Comparison of ENCODE assay signal across 18 cellular contexts in genomic region chrX:69150294-69150960, GRCh38. TPM values are rescaled to one million over a fixed set of nuclear protein-coding genes. Genes with fewer than 3 reads are reported as not detected.
DNase-seq lines count a peak whose midpoint lies in the region; ATAC-seq, FAIRE-seq and TF ChIP-seq lines count a peak whose summit lies in the region.
"Had no signal": no experiment of that assay in that cellular context is flagged by ENCODE, and none has a peak within 500 bp of the region (broad histone marks: within the 10 kb centered on the region; RNA-seq: fewer than 3 reads in every experiment).

No MANE protein-coding gene starts in this region.

- peak; percentile 30 for DNase-seq in HepG2 (ENCODE audit: low spot score)
- no peak for DNase-seq in right lobe of liver
- peak; percentile 79 for DNase-seq in mammary epithelial cell
- DNase-seq in keratinocyte (ENCODE audit: low read depth, low spot score): peak; percentile 71
- DNase-seq in activated T-cell treated with anti-CD3 and anti-CD28 coated beads, Interleukin-2, amount 50 U/mL, for 1 hour: no peak
- DNase-seq in NOMO-1 treated with dmso at 0.1 percent for 144 hours (lab: John Stamatoyannopoulos, UW; ENCODE audit: unreplicated experiment): no peak
- DNase-seq in HUDEP-2 (lab: John Stamatoyannopoulos, UW; ENCODE audit: unreplicated experiment in 76 of 76): no peak
- no peak for DNase-seq in dermis blood vessel endothelial cell
- DNase-seq: activated CD4-positive, alpha-beta T cell treated with anti-CD3 and anti-CD28 coated beads, Interleukin-2, amount 50 U/mL, for 1 hour; heart left ventricle; KG1; left colon; NCI-H1417 treated with DMSO at 0.1 percent for 48 hours; posterior cingulate gyrus; stimulated activated CD4-positive, alpha-beta T cell treated with anti-CD3 and anti-CD28 coated beads, Interleukin-12 subunit alpha, Interleukin-12 subunit beta, amount 100 ng/mL, for 4 hours had no signal

- H3K4me2 ChIP-seq in HepG2 (ENCODE audit: low read depth, low read length) (no peak overlapping the region), mammary epithelial cell (ENCODE audit: insufficient read depth, low read depth, low read length) (peak overlapping the region; percentile 6), keratinocyte (ENCODE audit: control insufficient read depth, extremely low read depth, insufficient read depth, low read depth, low read length) (peak overlapping the region; percentile 33)

- BruUV-seq in HepG2 (replicated peaks; lab: Mats Ljungman, UMichigan) (no TSS peak), mammary epithelial cell (replicated peaks; lab: Mats Ljungman, UMichigan) (no TSS peak)

- FAIRE-seq in HepG2 (lab: Jason Lieb, UNC): no peak
- FAIRE-seq in keratinocyte (lab: Jason Lieb, UNC): peak; percentile 77
- FAIRE-seq: H54, TTC549 had no signal

- in situ Hi-C loops in HepG2 (cut with HindIII; ENCODE audit: extremely low pct_ligation_motif_present, low pct_unique_long_range_greater_than_20kb): no loop called here
- in situ Hi-C loops in mammary epithelial cell (cut with MboI; ENCODE audit: low sequenced_read_pairs in 2 of 2): no loop called here

- no peak overlapping the region for H3K4me3 ChIP-seq in HepG2 (replicated peaks in 1 of 3; ENCODE audit: insufficient read depth in 1 of 3, low read depth in 2 of 3, low read length in 3 of 3)
- H3K4me3 ChIP-seq in right lobe of liver: no peak overlapping the region
- no peak overlapping the region for H3K4me3 ChIP-seq in mammary epithelial cell (replicated peaks in 1 of 3; ENCODE audit: insufficient read depth in 1 of 3, low read depth in 2 of 3, low read length in 3 of 3)
- H3K4me3 ChIP-seq in keratinocyte (ENCODE audit: control insufficient read depth in 2 of 3, extremely low read depth in 1 of 3, insufficient read depth in 2 of 3, low read depth in 1 of 3, low read length in 3 of 3): no peak overlapping the region
- H3K4me3 ChIP-seq: heart left ventricle, SK-N-MC had no signal

- H3K27ac ChIP-seq in HepG2 (ENCODE audit: extremely low read length, insufficient read depth, low read length) (no peak overlapping the region), right lobe of liver (no peak overlapping the region), mammary epithelial cell (ENCODE audit: insufficient read depth, low read depth, low read length) (peak overlapping the region; percentile 80), keratinocyte (ENCODE audit: control insufficient read depth, insufficient read depth, low read length) (peak overlapping the region; percentile 94)
- H3K27ac ChIP-seq: heart left ventricle, SK-N-MC had no signal

- ATAC-seq in HepG2 (no peak; the same call in 2 of the 3 replicates), right lobe of liver (no peak)
- ATAC-seq: left colon had no signal

- 23% methylated on average over 8 of the region's 11 CpGs for WGBS in HepG2 (ENCODE audit: low lambda C conversion rate)
- 65% methylated on average over 9 of the region's 11 CpGs for WGBS in right lobe of liver (ENCODE audit: insufficient coverage, low coverage, low lambda C conversion rate, missing lambda C conversion rate)
- 51% methylated on average over 5 of the region's 11 CpGs for WGBS in mammary epithelial cell (ENCODE audit: low coverage, missing lambda C conversion rate)

- H3K4me1 ChIP-seq in HepG2 (ENCODE audit: insufficient read depth, low read length) (no peaks in the 10 kb centered on the region), right lobe of liver (no peaks in the 10 kb centered on the region), mammary epithelial cell (ENCODE audit: insufficient read depth, low read length) (peaks cover 21% of the 10 kb centered on the region), keratinocyte (ENCODE audit: control insufficient read depth, extremely low read depth, insufficient read depth, low read length) (peaks cover 16% of the 10 kb centered on the region)
- H3K4me1 ChIP-seq: heart left ventricle had no signal

- H2AFZ ChIP-seq in HepG2 (ENCODE audit: low read length) (no peak overlapping the region), mammary epithelial cell (ENCODE audit: low read depth, low read length) (peak overlapping the region; percentile 74), keratinocyte (ENCODE audit: control insufficient read depth, low read length) (peak overlapping the region; percentile 30)

- no peaks in the 10 kb centered on the region for H3K79me2 ChIP-seq in HepG2 (ENCODE audit: insufficient read depth, low read length)
- H3K79me2 ChIP-seq in mammary epithelial cell (ENCODE audit: insufficient read depth, low read length): no peaks in the 10 kb centered on the region
- H3K79me2 ChIP-seq in keratinocyte (ENCODE audit: control insufficient read depth, insufficient read depth, low read length): no peaks in the 10 kb centered on the region

- intact Hi-C loops in HepG2 (cut with micrococcal nuclease; ENCODE audit: unreplicated experiment) (no loop called here), right lobe of liver (cut with DNase I) (no loop called here), mammary epithelial cell (cut with micrococcal nuclease) (loop anchor here (2.0 to 5.0 kb wide), 2 partner anchors 122 to 323 kb away; partner anchors contain the start of gene EFNB1)

- TF ChIP-seq CTCF in HepG2 (CRISPR knock-in tag; IDR thresholded peaks at IDR 0.05): no peak
- no peak for TF ChIP-seq CTCF in right lobe of liver (IDR thresholded peaks at IDR 0.05)
- TF ChIP-seq CTCF in mammary epithelial cell (conservative IDR thresholded peaks at IDR 0.05 in 1 of 2, IDR thresholded peaks at IDR 0.05 in 1 of 2; ENCODE audit: extremely low read depth in 1 of 2, insufficient read depth in 1 of 2, low read depth in 1 of 2, low read length in 2 of 2): no peak
- TF ChIP-seq CTCF in keratinocyte (optimal IDR thresholded peaks at IDR 0.05 in 1 of 3, IDR thresholded peaks at IDR 0.05 in 1 of 3, conservative IDR thresholded peaks at IDR 0.05 in 1 of 3; ENCODE audit: extremely low read depth in 1 of 3, insufficient read depth in 2 of 3, low read length in 3 of 3): no peak

- no peaks in the 10 kb centered on the region for H3K9me1 ChIP-seq in keratinocyte (ENCODE audit: control insufficient read depth, extremely low read depth, insufficient read depth, low read length)

- H3K9ac ChIP-seq in HepG2 (ENCODE audit: insufficient read depth, low read depth, low read length) (no peak overlapping the region), mammary epithelial cell (ENCODE audit: insufficient read depth, low read length) (peak overlapping the region; percentile 15), keratinocyte (ENCODE audit: control insufficient read depth, extremely low read depth, insufficient read depth, low read length) (peak overlapping the region; percentile 73)

- TF ChIP-seq RAD21 in HepG2 (CRISPR knock-in tag; IDR thresholded peaks at IDR 0.05): no peak

- TF ChIP-seq POLR2A in HepG2 (IDR thresholded peaks at IDR 0.05; ENCODE audit: insufficient read depth in 1 of 2, low read depth in 2 of 2, low read length in 2 of 2): no peak
- no peak for TF ChIP-seq POLR2A in right lobe of liver (IDR thresholded peaks at IDR 0.05)

- H3K27me3 ChIP-seq in HepG2 (ENCODE audit: control insufficient read depth in 1 of 2, insufficient read depth in 2 of 2, low read length in 2 of 2) (no peaks in the 10 kb centered on the region), right lobe of liver (no peaks in the 10 kb centered on the region), mammary epithelial cell (ENCODE audit: insufficient read depth, low read length) (no peaks in the 10 kb centered on the region), keratinocyte (ENCODE audit: control insufficient read depth, extremely low read depth, insufficient read depth, low read length) (no peaks in the 10 kb centered on the region)

- H3K9me3 ChIP-seq in HepG2 (ENCODE audit: low read length) (no peaks in the 10 kb centered on the region), right lobe of liver (no peaks in the 10 kb centered on the region), mammary epithelial cell (replicated peaks; ENCODE audit: insufficient read depth, low read length) (peaks cover 5% of the 10 kb centered on the region), keratinocyte (ENCODE audit: control insufficient read depth, low read depth, low read length) (no peaks in the 10 kb centered on the region)
- H3K9me3 ChIP-seq: heart left ventricle had no signal

- H3K36me3 ChIP-seq in HepG2 (replicated peaks in 1 of 2; ENCODE audit: control insufficient read depth in 1 of 2, insufficient read depth in 2 of 2, low read length in 2 of 2) (no peaks in the 10 kb centered on the region), right lobe of liver (no peaks in the 10 kb centered on the region), mammary epithelial cell (ENCODE audit: insufficient read depth, low read length) (no peaks in the 10 kb centered on the region), keratinocyte (ENCODE audit: control insufficient read depth in 2 of 2, extremely low read depth in 1 of 2, insufficient read depth in 2 of 2, low read length in 2 of 2) (no peaks in the 10 kb centered on the region)
- H3K36me3 ChIP-seq: heart left ventricle had no signal

- dilution Hi-C loops in mammary epithelial cell (cut with HindIII; ENCODE audit: low sequenced_read_pairs) (loop anchor here (5.0 kb wide), 1 partner anchor 72 kb away; no protein-coding TSS in a partner anchor), keratinocyte (cut with MboI; ENCODE audit: extremely low pct_ligation_motif_present, low sequenced_read_pairs) (no loop called here)

- TF ChIP-seq EP300 in HepG2 (IDR thresholded peaks at IDR 0.05; ENCODE audit: low read depth in 2 of 2, low read length in 2 of 2): no peak
- no peak for TF ChIP-seq EP300 in HepG2 (CRISPR knock-in tag; IDR thresholded peaks at IDR 0.05; ENCODE audit: borderline replicate concordance)

- POLR2A ChIA-PET in HepG2 (lab: Yijun Ruan, JAX): no interaction called here

- H4K20me1 ChIP-seq in HepG2 (ENCODE audit: insufficient read depth, low read length) (no peaks in the 10 kb centered on the region), mammary epithelial cell (ENCODE audit: insufficient read depth, low read length) (no peaks in the 10 kb centered on the region), keratinocyte (ENCODE audit: control insufficient read depth, extremely low read depth, insufficient read depth, low read length) (no peaks in the 10 kb centered on the region)

- CTCF ChIA-PET in HepG2 (lab: Yijun Ruan, JAX; ENCODE audit: low intra/inter-chr PET ratio, low total read pairs) (no interaction called here), mammary epithelial cell (lab: Charles Lee; ENCODE audit: low non-redundant PET) (no interaction called here)

RNA-seq across cellular contexts. Expression of gene PJA1, which starts 14.8 kb away (rescaled TPM):
- total RNA-seq in HepG2 (2016; rRNA removed; fragmentation: Illumina TruSeq; extraction: Trizol) (9.6 and 12.3 TPM in 2 replicates), right lobe of liver (10 to 100 TPM in 1 of 6 experiments, 1 to 10 TPM in 5; 3.9 to 10.4 (median 6.7) TPM), mammary epithelial cell (10 to 100 TPM; 21.2 to 32.9 TPM), dermis blood vessel endothelial cell (18.0 and 21.1 TPM in 2 replicates)
- 1.0 and 1.2 TPM in 2 replicates for total RNA-seq in HepG2 (2016; cell fraction: cytosol; rRNA removed; fragmentation: Illumina TruSeq; extraction: Trizol; ENCODE audit: low read depth)
- 10.5 and 12.4 TPM in 2 replicates for total RNA-seq in HepG2 (2016; cell fraction: insoluble cytoplasmic fraction; rRNA removed; fragmentation: Illumina TruSeq; extraction: Trizol)
- total RNA-seq in HepG2 (2016; cell fraction: membrane; rRNA removed; fragmentation: Illumina TruSeq; extraction: Trizol): 2.5 and 3.0 TPM in 2 replicates
- 4.6 and 5.0 TPM in 2 replicates for total RNA-seq in HepG2 (2016; cell fraction: nucleus; rRNA removed; fragmentation: Illumina TruSeq; extraction: Trizol)
- polyA plus RNA-seq in HepG2 (2011; rRNA removed) (3.6 TPM in 2 replicates), mammary epithelial cell (17.0 TPM), keratinocyte (13.9 to 24.4 TPM (median 19.2 TPM) in 3 replicates)
- polyA plus RNA-seq in HepG2 (2011; cell fraction: cytosol; rRNA removed): 4.5 and 4.9 TPM in 2 replicates
- polyA plus RNA-seq in HepG2 (2011; cell fraction: nucleus; rRNA removed): 3.2 and 3.7 TPM in 2 replicates
- 8.8 and 10.8 TPM in 2 replicates for polyA plus RNA-seq in HepG2 (2012)
- 0.54 and 0.96 TPM in 2 replicates for polyA plus RNA-seq in HepG2 (2016; cell fraction: cytosol; fragmentation: Illumina TruSeq; extraction: Trizol; ENCODE audit: low read depth)
- 11.3 and 12.0 TPM in 2 replicates for polyA plus RNA-seq in HepG2 (2016; cell fraction: insoluble cytoplasmic fraction; fragmentation: Illumina TruSeq; extraction: Trizol; ENCODE audit: low read depth)
- polyA plus RNA-seq in HepG2 (2016; cell fraction: membrane; fragmentation: Illumina TruSeq; extraction: Trizol; ENCODE audit: low read depth): 1.1 and 2.4 TPM in 2 replicates
- polyA plus RNA-seq in HepG2 (2016; cell fraction: nucleus; fragmentation: Illumina TruSeq; extraction: Trizol; ENCODE audit: insufficient read depth, low read depth): 4.4 and 6.3 TPM in 2 replicates
- 5.4 and 8.2 TPM in 2 replicates for polyA minus RNA-seq in HepG2 (2011; rRNA and poly(A)+ RNA removed; ENCODE audit: low replicate concordance)
- 2.1 and 3.8 TPM in 2 replicates for polyA minus RNA-seq in HepG2 (2011; cell fraction: cytosol; rRNA and poly(A)+ RNA removed)
- polyA minus RNA-seq in HepG2 (2011; cell fraction: nucleus; rRNA and poly(A)+ RNA removed): 1.6 and 1.8 TPM in 2 replicates
- polyA minus RNA-seq in mammary epithelial cell (20.2 TPM), keratinocyte (17.6 to 18.8 TPM (median 18.4 TPM) in 3 replicates)
- polyA plus RNA-seq in keratinocyte (2011; ENCODE audit: low read depth): 15.1 TPM
- polyA plus RNA-seq in keratinocyte (2011; cell fraction: cytosol; rRNA removed): 17.3 and 18.2 TPM in 2 replicates
- polyA plus RNA-seq in keratinocyte (2011; cell fraction: nucleus; rRNA removed): 20.2 and 21.1 TPM in 2 replicates
- polyA plus RNA-seq in keratinocyte (2012; ENCODE audit: low replicate concordance): 29.4 and 32.0 TPM in 2 replicates
- 11.5 TPM for polyA minus RNA-seq in keratinocyte (2011; cell fraction: cytosol; rRNA and poly(A)+ RNA removed)
- 7.2 and 10.8 TPM in 2 replicates for polyA minus RNA-seq in keratinocyte (2011; cell fraction: nucleus; rRNA and poly(A)+ RNA removed)

Comparison
In these comparisons a context has a peak if more than half of its experiments do, and no peak if none do; other contexts are left out.
1. DNase-seq: peak in HepG2 (single experiment), mammary epithelial cell (single experiment) and keratinocyte (single experiment); none in right lobe of liver (0 of 3), activated T-cell treated with anti-CD3 and anti-CD28 coated beads, Interleukin-2, amount 50 U/mL, for 1 hour (single experiment), NOMO-1 treated with dmso at 0.1 percent for 144 hours (single experiment), HUDEP-2 (0 of 76) and dermis blood vessel endothelial cell (single experiment).
2. H3K27ac ChIP-seq: peak in mammary epithelial cell (single experiment) and keratinocyte (single experiment); none in HepG2 (single experiment) and right lobe of liver (0 of 3).